Comparison of ENCODE assay signal across 12 cellular contexts in genomic region chr1:78640462-78640861, GRCh38. TPM values are rescaled to one million over a fixed set of nuclear protein-coding genes. Genes with fewer than 3 reads are reported as not detected.
A peak's percentile ranks its signal among the peaks of the same experiment; 100 is the strongest.
DNase-seq lines count a peak whose midpoint lies in the region; ATAC-seq and TF ChIP-seq lines count a peak whose summit lies in the region.
"Had no signal": no experiment of that assay in that cellular context is flagged by ENCODE, and none has a peak within 500 bp of the region (broad histone marks: within the 10 kb centered on the region; RNA-seq: fewer than 3 reads in every experiment).

No MANE protein-coding gene starts in this region.

- no peaks in the 10 kb centered on the region for H3K4me1 Mint-ChIP-seq in osteocyte (ENCODE audit: unreplicated experiment)

- in situ Hi-C loops in GM13977 (cut with MboI; ENCODE audit: low pct_unique_long_range_greater_than_20kb, low sequenced_read_pairs, unreplicated experiment), result no loop called here

- TF ChIP-seq CTCF in osteocyte (IDR thresholded peaks at IDR 0.05) (no peak), GM13977 (IDR thresholded peaks at IDR 0.05; ENCODE audit: extremely low read depth, insufficient read depth, missing control alignments) (no peak)

- DNase-seq in mucosa of gallbladder (ENCODE audit: low spot score), result no peak
- DNase-seq in osteocyte (ENCODE audit: extremely low spot score, unreplicated experiment), result no peak
- no peak for DNase-seq in GM13977 (ENCODE audit: low spot score)
- no peak for DNase-seq in COR-L47 (lab: John Stamatoyannopoulos, UW)
- DNase-seq: activated CD4-positive, alpha-beta T cell treated with anti-CD3 and anti-CD28 coated beads for 4 hours; IMR-90; naive thymus-derived CD4-positive, alpha-beta T cell; NCI-H526 had no signal

- no peaks in the 10 kb centered on the region for H3K27me3 Mint-ChIP-seq in osteocyte (ENCODE audit: unreplicated experiment)
- H3K27me3 Mint-ChIP-seq: naive thymus-derived CD4-positive, alpha-beta T cell had no signal

- H3K9me3 Mint-ChIP-seq in osteocyte (ENCODE audit: unreplicated experiment), result peaks cover 5% of the 10 kb centered on the region

- H3K36me3 Mint-ChIP-seq in osteocyte (ENCODE audit: unreplicated experiment), result peaks cover 14% of the 10 kb centered on the region

- no peak overlapping the region for H3K4me3 Mint-ChIP-seq in osteocyte (ENCODE audit: unreplicated experiment)
- H3K4me3 Mint-ChIP-seq: naive thymus-derived CD4-positive, alpha-beta T cell had no signal

- H3K27ac Mint-ChIP-seq in osteocyte (ENCODE audit: unreplicated experiment), result no peak overlapping the region

- peak; percentile 77 for ATAC-seq in GM18502 (IDR thresholded peaks at IDR 0.05; ENCODE audit: poor library complexity, unreplicated experiment)
- ATAC-seq in GM19455 (IDR thresholded peaks at IDR 0.05; ENCODE audit: unreplicated experiment), result peak; percentile 72
- ATAC-seq in HG02852 (IDR thresholded peaks at IDR 0.05; ENCODE audit: unreplicated experiment), result peak; percentile 69
- ATAC-seq in HG03565 (IDR thresholded peaks at IDR 0.05; ENCODE audit: unreplicated experiment), result peak; percentile 66
- ATAC-seq: naive thymus-derived CD4-positive, alpha-beta T cell had no signal

RNA-seq across cellular contexts. Expression of gene IFI44, which starts 9.2 kb away (rescaled TPM):
- total RNA-seq in mucosa of gallbladder (22.7 TPM), osteocyte (14.2 and 19.7 TPM in 2 replicates)

RNA-seq across cellular contexts. Expression of gene IFI44L, which starts 20.2 kb away (rescaled TPM):
- total RNA-seq in mucosa of gallbladder (4.4 TPM), osteocyte (21.2 and 22.1 TPM in 2 replicates)
